ENCODE assay signal across 9 cellular contexts in the genomic region with DNA sequence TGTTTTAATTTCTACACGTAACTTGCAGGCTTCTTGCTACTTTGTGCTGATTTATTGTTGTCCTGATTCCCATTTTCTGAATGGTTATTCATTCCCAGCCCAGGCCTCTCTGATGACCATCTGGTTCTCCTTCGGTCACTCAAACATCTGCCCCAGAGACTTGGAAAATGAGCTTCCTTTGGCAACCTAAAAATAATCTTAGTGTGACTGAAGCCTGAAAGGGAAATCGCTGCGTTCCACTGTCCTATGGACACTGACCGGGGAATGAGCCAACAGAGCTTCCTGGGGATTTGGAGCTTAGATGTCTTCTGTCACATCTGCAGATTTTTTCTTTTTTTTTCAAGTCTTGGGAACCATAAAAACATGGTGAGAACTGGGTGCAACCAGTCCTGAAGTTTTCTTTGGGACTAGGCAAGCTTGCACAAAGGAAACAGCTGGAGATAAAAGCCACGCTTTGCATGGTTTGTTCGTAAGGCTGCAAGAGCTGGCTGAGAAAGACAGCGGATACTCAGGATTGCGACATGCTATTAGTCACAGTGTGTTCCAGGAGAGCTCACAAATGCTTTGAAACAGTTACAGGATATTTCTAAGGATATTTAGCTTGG.
DNase-seq lines count a peak whose midpoint lies in the region; ATAC-seq and TF ChIP-seq lines count a peak whose summit lies in the region.
"Had no signal": no experiment of that assay in that cellular context is flagged by ENCODE, and none has a peak within 500 bp of the region (broad histone marks: within the 10 kb centered on the region; RNA-seq: fewer than 3 reads in every experiment).

No MANE protein-coding gene starts in this region.

- H3K4me1 ChIP-seq in tibial artery (peaks cover 0 to 31% (median 18%) of the 10 kb centered on the region in 4 donors), OCI-LY7 (ENCODE audit: insufficient read depth, low read length, poor library complexity, severe bottlenecking) (peaks cover 1% of the 10 kb centered on the region)

- peaks cover 77% of the 10 kb centered on the region for H3K4me1 Mint-ChIP-seq in chondrocyte (ENCODE audit: low read depth)

- H3K9me3 Mint-ChIP-seq in chondrocyte (ENCODE audit: low read depth) = no peaks in the 10 kb centered on the region
- H3K9me3 Mint-ChIP-seq: CD4-positive, CD25-positive, alpha-beta regulatory T cell had no signal

- no peaks in the 10 kb centered on the region for H3K79me2 ChIP-seq in OCI-LY7 (ENCODE audit: insufficient read depth, low read depth, low read length)

- H3K9me3 ChIP-seq in tibial artery (no peaks in the 10 kb centered on the region), OCI-LY7 (ENCODE audit: low read length) (no peaks in the 10 kb centered on the region)

- H3K36me3 Mint-ChIP-seq in chondrocyte (ENCODE audit: low read depth) = peaks cover 2% of the 10 kb centered on the region
- H3K36me3 Mint-ChIP-seq: CD4-positive, CD25-positive, alpha-beta regulatory T cell had no signal

- intact Hi-C loops in tibial artery (cut with DNase I; ENCODE audit: low total_unique reads) = no loop called here
- intact Hi-C loops in OCI-LY7 (cut with micrococcal nuclease; ENCODE audit: unreplicated experiment) = no loop called here

- BruUV-seq in OCI-LY7 (replicated peaks; lab: Mats Ljungman, UMichigan) = no TSS peak

- H3K36me3 ChIP-seq in tibial artery = no peaks in the 10 kb centered on the region
- peaks cover under 1% of the 10 kb centered on the region; the same call in 1 of the 2 replicates for H3K36me3 ChIP-seq in OCI-LY7 (ENCODE audit: insufficient read depth, low read length)

- H2AFZ ChIP-seq in OCI-LY7 (ENCODE audit: low read length) = no peak overlapping the region

- H3K4me3 Mint-ChIP-seq in chondrocyte (ENCODE audit: unreplicated experiment) = peak overlapping the region; percentile 54
- H3K4me3 Mint-ChIP-seq: CD4-positive, CD25-positive, alpha-beta regulatory T cell had no signal

- POLR2A ChIA-PET in OCI-LY7 (lab: Charles Lee) = no interaction called here

- H3K27ac Mint-ChIP-seq in chondrocyte (ENCODE audit: unreplicated experiment) = peak overlapping the region; percentile 93
- H3K27ac Mint-ChIP-seq: CD4-positive, CD25-positive, alpha-beta regulatory T cell had no signal

- H3K9me2 ChIP-seq in OCI-LY7 (ENCODE audit: insufficient read depth, low read length) = no peaks in the 10 kb centered on the region

- TF ChIP-seq CTCF in chondrocyte (IDR thresholded peaks at IDR 0.05) (no peak), tibial artery (IDR thresholded peaks at IDR 0.05) (no peak), OCI-LY7 (conservative IDR thresholded peaks at IDR 0.05; ENCODE audit: low read length) (no peak)

- CTCF ChIA-PET in OCI-LY7 (lab: Charles Lee; ENCODE audit: unreplicated experiment) = interaction anchor here (0.9 kb wide), 1 partner anchor 9 kb away, joined by 3 read pairs; no protein-coding TSS in a partner anchor

- no peak overlapping the region for H3K4me2 ChIP-seq in OCI-LY7 (ENCODE audit: low read length)

- no peaks in the 10 kb centered on the region for H4K20me1 ChIP-seq in OCI-LY7 (ENCODE audit: insufficient read depth, low read length)

- peak overlapping the region; percentile 80 for H3K27ac ChIP-seq in layer of hippocampus (ENCODE audit: low read depth, low read length)
- H3K27ac ChIP-seq in tibial artery = peak overlapping the region; percentile 26 to 46
- H3K27ac ChIP-seq in OCI-LY7 (ENCODE audit: low read depth, low read length, poor library complexity, severe bottlenecking) = no peak overlapping the region

- H3K27me3 Mint-ChIP-seq in chondrocyte (ENCODE audit: low read depth) = no peaks in the 10 kb centered on the region

- DNase-seq in NCI-H82 (lab: John Stamatoyannopoulos, UW) (peak; percentile 21), NCI-H82 treated with DMSO at 0.1 percent for 48 hours (lab: John Stamatoyannopoulos, UW; ENCODE audit: unreplicated experiment) (no peak), chondrocyte (ENCODE audit: low spot score) (no peak), tibial artery (peak; percentile 86 to 87), OCI-LY7 (ENCODE audit: low spot score) (no peak)
- DNase-seq: CD4-positive, CD25-positive, alpha-beta regulatory T cell had no signal

- H3K27me3 ChIP-seq in layer of hippocampus (ENCODE audit: control insufficient read depth, insufficient read depth, low read length) (no peaks in the 10 kb centered on the region), tibial artery (no peaks in the 10 kb centered on the region)

- H3K4me3 ChIP-seq in tibial artery (no peak overlapping the region), OCI-LY7 (ENCODE audit: low read depth, low read length, poor library complexity, severe bottlenecking) (no peak overlapping the region)

- ATAC-seq in HG03457 (IDR thresholded peaks at IDR 0.05; ENCODE audit: unreplicated experiment) = no peak
- ATAC-seq in GM21360 (IDR thresholded peaks at IDR 0.05; ENCODE audit: unreplicated experiment) = no peak

Comparison
In these comparisons a context has a peak if more than half of its experiments do, and no peak if none do; other contexts are left out.
1. DNase-seq: peak in NCI-H82 (single experiment) and tibial artery (2 of 2); none in NCI-H82 treated with DMSO at 0.1 percent for 48 hours (single experiment), chondrocyte (single experiment) and OCI-LY7 (single experiment).